In genomic region chr6:54776891-54777290, GRCh38 we compare ENCODE assay signal across 19 cellular contexts.
"Had no signal": no experiment of that assay in that cellular context is flagged by ENCODE, and none has a peak within 500 bp of the region (broad histone marks: within the 10 kb centered on the region; RNA-seq: fewer than 3 reads in every experiment).

No MANE protein-coding gene starts in this region.

- H3K9me3 ChIP-seq: gastroesophageal sphincter, heart left ventricle, lower lobe of right lung had no signal

- ATAC-seq: foreskin keratinocyte; gastroesophageal sphincter; heart left ventricle; left cardiac atrium; left lung; left ventricle myocardium superior; lower lobe of right lung; naive thymus-derived CD4-positive, alpha-beta T cell; natural killer cell had no signal

- H3K4me2 ChIP-seq: hepatocyte had no signal

- H3K36me3 ChIP-seq: esophagus muscularis mucosa, gastroesophageal sphincter, heart left ventricle, left lung, lower lobe of right lung had no signal

- H3K79me2 ChIP-seq: hepatocyte had no signal

- H3K4me3 ChIP-seq: coronary artery, dorsolateral prefrontal cortex, esophagus muscularis mucosa, gastroesophageal sphincter, heart left ventricle, hepatocyte, left lung, lower lobe of right lung had no signal

- H3K4me3 Mint-ChIP-seq: naive thymus-derived CD4-positive, alpha-beta T cell; natural killer cell had no signal

- H3K27ac Mint-ChIP-seq: naive thymus-derived CD4-positive, alpha-beta T cell; natural killer cell had no signal

- H3K4me1 Mint-ChIP-seq: naive thymus-derived CD4-positive, alpha-beta T cell; natural killer cell had no signal

- H3K36me3 Mint-ChIP-seq: naive thymus-derived CD4-positive, alpha-beta T cell; natural killer cell had no signal

- H3K27me3 Mint-ChIP-seq: naive thymus-derived CD4-positive, alpha-beta T cell had no signal

- H3K27me3 ChIP-seq: dorsolateral prefrontal cortex, esophagus muscularis mucosa, foreskin keratinocyte, gastroesophageal sphincter, heart left ventricle, hepatocyte, left lung had no signal

- H3K4me1 ChIP-seq: esophagus muscularis mucosa, foreskin keratinocyte, gastroesophageal sphincter, heart left ventricle, left lung, lower lobe of right lung had no signal

- H3K27ac ChIP-seq: coronary artery, dorsolateral prefrontal cortex, esophagus muscularis mucosa, foreskin keratinocyte, gastroesophageal sphincter, heart left ventricle, hepatocyte, left lung, lower lobe of right lung had no signal

- H2AFZ ChIP-seq: hepatocyte had no signal

- H3K9me3 Mint-ChIP-seq: natural killer cell had no signal

- DNase-seq: dermis blood vessel endothelial cell; dorsolateral prefrontal cortex; effector CD4-positive, alpha-beta T cell; effector memory CD4-positive, alpha-beta T cell; foreskin keratinocyte; heart left ventricle; hypothalamus; left cardiac atrium; left lung; left ventricle myocardium superior; lower lobe of right lung; mesenchymal stem cell; midbrain; naive thymus-derived CD4-positive, alpha-beta T cell; natural killer cell had no signal
